Comparison of ENCODE assay signal across 1 cellular context in the genomic region with DNA sequence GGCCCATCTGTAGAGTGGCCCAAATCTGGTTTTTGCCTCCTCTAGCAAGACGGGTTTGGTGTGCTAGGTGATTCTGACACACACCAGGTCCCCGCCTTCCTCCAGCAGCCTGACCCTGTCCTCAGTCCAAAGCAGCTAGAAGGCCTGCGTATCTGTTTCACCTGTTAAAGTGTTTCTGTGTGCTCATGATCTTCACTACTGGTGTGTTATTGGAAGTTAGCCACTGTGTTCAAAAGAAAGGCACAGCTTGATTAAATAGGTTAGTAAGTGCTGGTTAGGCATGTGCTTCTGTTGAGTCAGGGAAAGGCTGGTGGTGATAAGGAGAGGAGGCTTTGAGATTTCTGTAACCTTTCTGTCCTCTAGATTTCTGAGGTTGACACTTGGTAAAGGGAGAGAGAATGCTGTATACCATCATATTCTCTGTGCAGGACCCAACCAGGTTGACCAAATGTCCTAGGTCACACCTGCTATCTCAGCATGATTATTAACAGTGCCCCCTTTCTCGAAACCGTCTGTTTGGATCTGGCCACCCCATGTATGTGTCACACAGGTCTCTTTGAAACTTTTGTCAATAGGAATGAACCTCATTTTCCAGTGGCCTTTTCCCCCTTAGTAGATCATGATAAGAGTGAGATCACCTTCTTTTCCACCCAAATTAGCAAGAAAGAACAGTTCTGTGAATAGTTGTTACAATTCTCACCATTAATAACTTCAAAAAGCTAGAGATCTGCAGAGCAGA.
TF ChIP-seq lines count a peak whose summit lies in the region.

No MANE protein-coding gene starts in this region.

TF ChIP-seq in H1, 55 proteins besides CTCF, POLR2A, EP300 and RAD21:
- no peak for TF ChIP-seq RFX5 (IDR thresholded peaks at IDR 0.05; ENCODE audit: borderline replicate concordance, low read depth, low read length)
- TF ChIP-seq POU5F1 (IDR thresholded peaks at IDR 0.05; ENCODE audit: low read depth, low read length): no peak
- TF ChIP-seq TAF1 (IDR thresholded peaks at IDR 0.05; ENCODE audit: low read depth, low read length): no peak
- TF ChIP-seq YY1 (IDR thresholded peaks at IDR 0.05; ENCODE audit: low read depth, low read length): no peak
- TF ChIP-seq GTF2F1 (IDR thresholded peaks at IDR 0.05; ENCODE audit: borderline replicate concordance, low read depth, low read length): no peak
- no peak for TF ChIP-seq KDM5A (IDR thresholded peaks at IDR 0.05; ENCODE audit: low read length)
- no peak for TF ChIP-seq CBX8 (IDR thresholded peaks at IDR 0.05; ENCODE audit: borderline replicate concordance, low read depth, low read length)
- TF ChIP-seq HDAC6 (IDR thresholded peaks at IDR 0.05; ENCODE audit: low read depth, low read length): no peak
- no peak for TF ChIP-seq TEAD4 (IDR thresholded peaks at IDR 0.05; ENCODE audit: low read depth, low read length)
- TF ChIP-seq SP2 (IDR thresholded peaks at IDR 0.05; ENCODE audit: low read length): no peak
- no peak for TF ChIP-seq CREB1 (IDR thresholded peaks at IDR 0.05)
- TF ChIP-seq BACH1 (IDR thresholded peaks at IDR 0.05; ENCODE audit: low read length): no peak
- TF ChIP-seq TCF12 (IDR thresholded peaks at IDR 0.05; ENCODE audit: low read depth, low read length): no peak
- TF ChIP-seq EGR1 (IDR thresholded peaks at IDR 0.05; ENCODE audit: borderline replicate concordance, low read depth, low read length): no peak
- no peak for TF ChIP-seq SRF (IDR thresholded peaks at IDR 0.05; ENCODE audit: low read depth, low read length)
